15 cellular contexts compared by ENCODE assay signal in genomic region chr3:26460975-26461374, GRCh38.
DNase-seq lines count a peak whose midpoint lies in the region; ATAC-seq and TF ChIP-seq lines count a peak whose summit lies in the region.
"Had no signal": no experiment of that assay in that cellular context is flagged by ENCODE, and none has a peak within 500 bp of the region (broad histone marks: within the 10 kb centered on the region; RNA-seq: fewer than 3 reads in every experiment).

No MANE protein-coding gene starts in this region.

- no peaks in the 10 kb centered on the region for H3K4me1 ChIP-seq in osteoblast (ENCODE audit: insufficient read depth, low read length)
- H3K4me1 ChIP-seq: HAP-1 had no signal

- H3K27me3 ChIP-seq in osteoblast (ENCODE audit: insufficient read depth, low read length) = no peaks in the 10 kb centered on the region
- H3K27me3 ChIP-seq: BLaER1 had no signal

- H3K36me3 ChIP-seq in osteoblast (ENCODE audit: insufficient read depth, low read length) = no peaks in the 10 kb centered on the region
- H3K36me3 ChIP-seq: BLaER1, HAP-1 had no signal

- peak; percentile 63 for DNase-seq in NCI-H1105 treated with DMSO at 0.1 percent for 48 hours (lab: John Stamatoyannopoulos, UW)
- DNase-seq in NCI-H1105 (lab: John Stamatoyannopoulos, UW) = no peak
- peak; percentile 15 for DNase-seq in LNCaP clone FGC (ENCODE audit: low read depth)
- peak; percentile 88 for DNase-seq in cerebellar cortex (ENCODE audit: low spot score)
- peak; percentile 3 for DNase-seq in osteoblast (ENCODE audit: insufficient read length, low spot score, missing footprints)
- DNase-seq in SIG-M5 treated with dmso at 0.1 percent for 504 hours (lab: John Stamatoyannopoulos, UW; ENCODE audit: unreplicated experiment) = no peak
- DNase-seq: CD4-positive, alpha-beta memory T cell; DMS153; DMS79 treated with DMSO at 0.1 percent for 48 hours had no signal

- H3K9me3 ChIP-seq in osteoblast (ENCODE audit: low read depth, low read length) = no peaks in the 10 kb centered on the region
- H3K9me3 ChIP-seq: HAP-1 had no signal

- TF ChIP-seq CTCF in LNCaP clone FGC (IDR thresholded peaks at IDR 0.05; ENCODE audit: control insufficient read depth, extremely low read depth, insufficient read depth) (no peak), osteoblast (IDR thresholded peaks at IDR 0.05; ENCODE audit: extremely low read depth, low read depth, low read length) (no peak)

- no peaks in the 10 kb centered on the region for H3K79me2 ChIP-seq in osteoblast (ENCODE audit: insufficient read depth, low read length)

- no peak overlapping the region for H2AFZ ChIP-seq in osteoblast (ENCODE audit: low read length)

- H3K4me3 ChIP-seq in LNCaP clone FGC (ENCODE audit: low read depth, low read length) (no peak overlapping the region), osteoblast (ENCODE audit: insufficient read depth, low read length) (no peak overlapping the region)
- H3K4me3 ChIP-seq: BLaER1, GM12878, HAP-1 had no signal

- ATAC-seq in activated CD4-positive, CD25-positive, alpha-beta regulatory T cell treated with anti-CD3 and anti-CD28 coated beads, Interleukin-2, amount 50 U/mL, for 24 hours = no peak
- no peak for ATAC-seq in GM19452 (IDR thresholded peaks at IDR 0.05; ENCODE audit: unreplicated experiment)
- ATAC-seq: GM12878 had no signal

- no peak overlapping the region for H3K27ac ChIP-seq in osteoblast (ENCODE audit: low read depth, low read length)
- H3K27ac ChIP-seq: 22Rv1, BLaER1 had no signal

- no peaks in the 10 kb centered on the region for H4K20me1 ChIP-seq in osteoblast (ENCODE audit: insufficient read depth, low read length)
- H4K20me1 ChIP-seq: BLaER1 had no signal

- H3K4me2 ChIP-seq in osteoblast (ENCODE audit: insufficient read depth, low read length) = no peak overlapping the region
- H3K4me2 ChIP-seq: BLaER1 had no signal

Comparison
In these comparisons a context has a peak if more than half of its experiments do, and no peak if none do; other contexts are left out.
1. DNase-seq: peak in NCI-H1105 treated with DMSO at 0.1 percent for 48 hours (single experiment), LNCaP clone FGC (single experiment), cerebellar cortex (single experiment) and osteoblast (single experiment); none in NCI-H1105 (single experiment) and SIG-M5 treated with dmso at 0.1 percent for 504 hours (single experiment).